8 cellular contexts compared by ENCODE assay signal in genomic region chr6:55276745-55277627, GRCh38. TPM values are rescaled to one million over a fixed set of nuclear protein-coding genes. Genes with fewer than 3 reads are reported as not detected.
DNase-seq lines count a peak whose midpoint lies in the region; ATAC-seq and TF ChIP-seq lines count a peak whose summit lies in the region.

No MANE protein-coding gene starts in this region.

- no peak overlapping the region for H3K27ac ChIP-seq in VCaP
- peak overlapping the region in 7 of 10 donors; percentile 4 to 62 (median 54) for H3K27ac ChIP-seq in heart right ventricle
- no peak overlapping the region for H3K27ac ChIP-seq in spleen

- TF ChIP-seq CTCF in GM06990 (IDR thresholded peaks at IDR 0.05; ENCODE audit: insufficient read depth, low read length, poor library complexity, severe bottlenecking) (peak; percentile 69), VCaP (conservative IDR thresholded peaks at IDR 0.05) (peak; percentile 75), heart right ventricle (IDR thresholded peaks at IDR 0.05) (peak; percentile 15 to 71 (median 58)), spleen (IDR thresholded peaks at IDR 0.05 in 8 of 11, conservative IDR thresholded peaks at IDR 0.05 in 3 of 11) (no peak)

- no peaks in the 10 kb centered on the region for H3K9me3 ChIP-seq in heart right ventricle
- H3K9me3 ChIP-seq in spleen: no peaks in the 10 kb centered on the region

- DNase-seq in GM06990 (ENCODE audit: extremely low read depth, insufficient read length) (peak; percentile 6), NCI-H2081 treated with DMSO at 0.1 percent for 48 hours (lab: John Stamatoyannopoulos, UW) (peak; percentile 46), heart right ventricle (peak; percentile 39 to 45), skeletal muscle cell (ENCODE audit: low read depth) (peak; percentile 38), spleen (no peak)
- no peak for DNase-seq in activated CD4-positive, CD25-positive, alpha-beta regulatory T cell (lab: John Stamatoyannopoulos, UW)

- H3K4me1 ChIP-seq in heart right ventricle (peaks cover 0 to 12% (median 0%) of the 10 kb centered on the region in 9 donors), spleen (no peaks in the 10 kb centered on the region)

- H3K4me3 ChIP-seq in GM06990 (replicated peaks; ENCODE audit: low read depth, low read length) (no peak overlapping the region), heart right ventricle (peak overlapping the region in 7 of 10 donors; percentile 3 to 33 (median 23)), skeletal muscle cell (ENCODE audit: low read depth, low read length) (no peak overlapping the region), spleen (no peak overlapping the region)

- 10 to 11% methylated on average over 15 of the region's 15 CpGs for WGBS in heart right ventricle, 2 donors
- WGBS in spleen, 5 donors: 25 to 31% (median 28%) methylated on average over 15 of the region's 15 CpGs

- ATAC-seq in HG02642 (IDR thresholded peaks at IDR 0.05; ENCODE audit: poor library complexity, unreplicated experiment) (peak; percentile 66), heart right ventricle (peak in 7 of 8 donors; percentile 48 to 82 (median 79))

- H3K27me3 ChIP-seq in GM06990 (replicated peaks; ENCODE audit: control insufficient read depth, insufficient read depth, low read length) (no peaks in the 10 kb centered on the region), heart right ventricle (no peaks in the 10 kb centered on the region), spleen (replicated peaks in 1 of 7) (no peaks in the 10 kb centered on the region)

- intact Hi-C loops in heart right ventricle (cut with DNase I): loop anchor here in 6 of 10 donors (2.0 to 10.0 kb wide), 8 partner anchors 168 to 1018 kb away; no protein-coding TSS in a partner anchor
- intact Hi-C loops in spleen (cut with DNase I; ENCODE audit: low total_unique reads): no loop called here

- TF ChIP-seq POLR2A in spleen (IDR thresholded peaks at IDR 0.05): no peak

- H3K36me3 ChIP-seq in GM06990 (ENCODE audit: control insufficient read depth, insufficient read depth, low read length) (no peaks in the 10 kb centered on the region), heart right ventricle (no peaks in the 10 kb centered on the region), spleen (no peaks in the 10 kb centered on the region)

RNA-seq across cellular contexts. Expression of gene GFRAL, which starts 50.3 kb away (rescaled TPM):
- not detected for total RNA-seq in heart right ventricle
- polyA plus RNA-seq in heart right ventricle: not detected
- not detected for total RNA-seq in spleen
- not detected for polyA plus RNA-seq in spleen

Comparison
In these comparisons a context has a peak if more than half of its experiments do, and no peak if none do; other contexts are left out.
1. DNase-seq: peak in GM06990 (single experiment), NCI-H2081 treated with DMSO at 0.1 percent for 48 hours (single experiment), heart right ventricle (2 of 2) and skeletal muscle cell (single experiment); none in activated CD4-positive, CD25-positive, alpha-beta regulatory T cell (0 of 4) and spleen (single experiment).
2. H3K4me3 ChIP-seq: peak in heart right ventricle (7 of 10); none in GM06990 (single experiment), skeletal muscle cell (single experiment) and spleen (0 of 8).
3. CTCF ChIP-seq: peak in GM06990 (single experiment), VCaP (single experiment) and heart right ventricle (9 of 9); none in spleen (0 of 11).
4. H3K27ac ChIP-seq: peak in heart right ventricle (7 of 10); none in VCaP (single experiment) and spleen (0 of 8).